31 cellular contexts compared by ENCODE assay signal in genomic region chr2:137031731-137032130, GRCh38.
"Had no signal": no experiment of that assay in that cellular context is flagged by ENCODE, and none has a peak within 500 bp of the region (broad histone marks: within the 10 kb centered on the region; RNA-seq: fewer than 3 reads in every experiment).

No MANE protein-coding gene starts in this region.

- H3K4me2 ChIP-seq: SK-N-SH had no signal

- H3K27ac ChIP-seq: brain microvascular endothelial cell, SJCRH30, VCaP had no signal

- H3K4me3 ChIP-seq: MG63, SJCRH30 had no signal

- DNase-seq: activated B cell treated with CpG ODN at 0.5 μM for 24 hours; activated CD4-positive, alpha-beta memory T cell treated with anti-CD3 and anti-CD28 coated beads, Interleukin-2, amount 10 ng/mL, durations not matched to agents 7 days and 5 days; activated CD4-positive, alpha-beta T cell treated with anti-CD3 and anti-CD28 coated beads for 1 hour; activated CD4-positive, alpha-beta T cell treated with anti-CD3 and anti-CD28 coated beads for 48 hours; activated effector memory CD4-positive, alpha-beta T cell treated with anti-CD3 and anti-CD28 coated beads, Interleukin-2, amount 50 U/mL, for 16 hours; activated naive CD4-positive, alpha-beta T cell; activated naive CD4-positive, alpha-beta T cell treated with anti-CD3 and anti-CD28 coated beads, Interleukin-2, amount 50 U/mL, for 16 hours; activated naive CD8-positive, alpha-beta T cell treated with anti-CD3 and anti-CD28 coated beads for 36 hours; activated T-cell treated with anti-CD3 and anti-CD28 coated beads, Interleukin-2, amount 50 U/mL, for 1 hour; activated T-cell treated with anti-CD3 and anti-CD28 coated beads, Interleukin-2, amount 50 U/mL, for 72 hours; amniotic stem cell; aorta; brain microvascular endothelial cell; MG63; NCI-H1048; NCI-H1417; NCI-H146; NCI-H187; NCI-H2029 treated with DMSO at 0.1 percent for 48 hours; NCI-H2107; NCI-H2227 treated with DMSO at 0.1 percent for 48 hours; NCI-H446; NCI-H510A treated with DMSO at 0.1 percent for 48 hours; NCI-H69; NCI-H82; SHP77; SJCRH30; SK-N-SH had no signal

- H3K36me3 ChIP-seq: brain microvascular endothelial cell, MG63, SJCRH30 had no signal

- H3K27ac Mint-ChIP-seq: activated B cell treated with CpG ODN at 0.5 μM for 24 hours; activated CD4-positive, alpha-beta memory T cell treated with anti-CD3 and anti-CD28 coated beads, Interleukin-2, amount 10 ng/mL, durations not matched to agents 7 days and 5 days; activated naive CD8-positive, alpha-beta T cell treated with anti-CD3 and anti-CD28 coated beads for 36 hours; activated T-cell treated with anti-CD3 and anti-CD28 coated beads, Interleukin-2, amount 50 U/mL, for 72 hours; activated T-helper 17 cell treated with anti-CD3 and anti-CD28 coated beads, Interleukin-2, amount 50 U/mL, for 72 hours; T-helper 1 cell treated with Interleukin-12 subunit alpha and Interleukin-12 subunit beta and Interleukin-4 antibody, amounts not matched to agents 30 μg/mL and 1 μg/mL, for 36 hours had no signal

- H3K27me3 Mint-ChIP-seq: activated B cell treated with CpG ODN at 0.5 μM for 24 hours; activated CD4-positive, alpha-beta memory T cell treated with anti-CD3 and anti-CD28 coated beads, Interleukin-2, amount 10 ng/mL, durations not matched to agents 7 days and 5 days; activated naive CD8-positive, alpha-beta T cell treated with anti-CD3 and anti-CD28 coated beads for 36 hours; activated T-helper 17 cell treated with anti-CD3 and anti-CD28 coated beads, Interleukin-2, amount 50 U/mL, for 72 hours had no signal

- H3K27me3 ChIP-seq: brain microvascular endothelial cell, MG63, SJCRH30 had no signal

- H3K4me3 Mint-ChIP-seq: activated B cell treated with CpG ODN at 0.5 μM for 24 hours; activated CD4-positive, alpha-beta memory T cell treated with anti-CD3 and anti-CD28 coated beads, Interleukin-2, amount 10 ng/mL, durations not matched to agents 7 days and 5 days; activated naive CD8-positive, alpha-beta T cell treated with anti-CD3 and anti-CD28 coated beads for 36 hours; activated T-cell treated with anti-CD3 and anti-CD28 coated beads, Interleukin-2, amount 50 U/mL, for 72 hours; activated T-helper 17 cell treated with anti-CD3 and anti-CD28 coated beads, Interleukin-2, amount 50 U/mL, for 72 hours; T-helper 1 cell treated with Interleukin-12 subunit alpha and Interleukin-12 subunit beta and Interleukin-4 antibody, amounts not matched to agents 30 μg/mL and 1 μg/mL, for 36 hours had no signal

- H3K9me3 Mint-ChIP-seq: activated B cell treated with CpG ODN at 0.5 μM for 24 hours; activated T-helper 17 cell treated with anti-CD3 and anti-CD28 coated beads, Interleukin-2, amount 50 U/mL, for 72 hours; T-helper 1 cell treated with Interleukin-12 subunit alpha and Interleukin-12 subunit beta and Interleukin-4 antibody, amounts not matched to agents 30 μg/mL and 1 μg/mL, for 36 hours had no signal

- H3K4me1 ChIP-seq: SJCRH30 had no signal

- H3K36me3 Mint-ChIP-seq: activated naive CD8-positive, alpha-beta T cell treated with anti-CD3 and anti-CD28 coated beads for 36 hours had no signal

- H3K9ac ChIP-seq: SK-N-SH had no signal

- H3K9me3 ChIP-seq: MG63, SJCRH30, SK-N-SH had no signal

- H3K4me1 Mint-ChIP-seq: activated B cell treated with CpG ODN at 0.5 μM for 24 hours; activated CD4-positive, alpha-beta memory T cell treated with anti-CD3 and anti-CD28 coated beads, Interleukin-2, amount 10 ng/mL, durations not matched to agents 7 days and 5 days; activated naive CD8-positive, alpha-beta T cell treated with anti-CD3 and anti-CD28 coated beads for 36 hours; activated T-helper 17 cell treated with anti-CD3 and anti-CD28 coated beads, Interleukin-2, amount 50 U/mL, for 72 hours had no signal
